ENCODE assay signal across 30 cellular contexts in the genomic region with DNA sequence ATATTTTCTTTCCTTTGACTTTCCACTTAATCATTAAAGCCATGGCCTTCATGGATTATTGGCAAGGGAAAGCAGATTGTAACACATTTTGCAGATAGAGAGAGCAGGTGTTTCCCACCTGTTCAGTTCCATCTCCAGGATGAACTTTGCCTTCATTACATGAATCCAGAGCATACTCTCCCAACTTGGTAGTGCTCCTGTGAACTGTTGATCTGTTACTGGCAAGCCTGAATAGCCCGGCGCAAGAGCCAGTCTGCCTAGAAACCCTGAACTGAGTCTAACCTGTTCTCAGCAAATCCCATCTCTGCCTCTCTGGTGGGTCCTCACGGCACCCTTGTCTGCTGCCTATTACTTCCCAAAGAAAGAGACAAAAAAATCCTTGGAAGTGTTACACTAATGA.
"Had no signal": no experiment of that assay in that cellular context is flagged by ENCODE, and none has a peak within 500 bp of the region (broad histone marks: within the 10 kb centered on the region; RNA-seq: fewer than 3 reads in every experiment).

No MANE protein-coding gene starts in this region.

- DNase-seq: colonic mucosa; effector CD8-positive, alpha-beta T cell; endodermal cell; foreskin melanocyte; glutamatergic neuron; heart right ventricle; hippocampal formation; left cardiac atrium; left ventricle myocardium inferior; natural killer cell; sigmoid colon; spleen; stimulated activated CD4-positive, alpha-beta T cell treated with anti-CD3 and anti-CD28 coated beads, Interleukin-4, amount 100 ng/mL, for 4 hours; stimulated activated naive CD8-positive, alpha-beta T cell treated with anti-CD3 and anti-CD28 coated beads, Interleukin-15, Interleukin-2, amounts not matched to agents 100 U/mL and 50 U/mL, for 24 hours; substantia nigra; upper lobe of left lung had no signal

- H3K27me3 Mint-ChIP-seq: dendritic cell treated with granulocyte-macrophage colony-stimulating factor and Interleukin-4, amounts not matched to agents 40 ng/mL and 50 ng/mL, for 4 days had no signal

- H3K36me3 Mint-ChIP-seq: memory B cell; natural killer cell; stimulated activated memory B cell treated with anti-CD40 and anti-IgM and Interleukin-4, amounts not matched to agents 10 μg/mL and 1 μg/mL and 100 μg/mL, for 72 hours had no signal

- H3K9me3 Mint-ChIP-seq: dendritic cell treated with granulocyte-macrophage colony-stimulating factor and Interleukin-4, amounts not matched to agents 40 ng/mL and 50 ng/mL, for 4 days; memory B cell; natural killer cell had no signal

- H3K27ac Mint-ChIP-seq: dendritic cell treated with granulocyte-macrophage colony-stimulating factor and Interleukin-4, amounts not matched to agents 40 ng/mL and 50 ng/mL, for 4 days; endodermal cell; memory B cell; natural killer cell; stimulated activated memory B cell treated with anti-CD40 and anti-IgM and Interleukin-4, amounts not matched to agents 10 μg/mL and 1 μg/mL and 100 μg/mL, for 72 hours had no signal

- H3K27me3 ChIP-seq: colonic mucosa, esophagus muscularis mucosa, heart right ventricle, neutrophil, right atrium auricular region, sigmoid colon, spleen, tibial nerve, upper lobe of left lung had no signal

- H3K36me3 ChIP-seq: colonic mucosa, esophagus muscularis mucosa, heart right ventricle, left ventricle myocardium inferior, neutrophil, prostate gland, right atrium auricular region, sigmoid colon, spleen, thoracic aorta, tibial nerve, upper lobe of left lung had no signal

- H3K4me1 Mint-ChIP-seq: memory B cell; stimulated activated memory B cell treated with anti-CD40 and anti-IgM and Interleukin-4, amounts not matched to agents 10 μg/mL and 1 μg/mL and 100 μg/mL, for 72 hours had no signal

- H3K4me3 ChIP-seq: colonic mucosa, esophagus muscularis mucosa, heart right ventricle, left ventricle myocardium inferior, lung, prostate gland, right atrium auricular region, sigmoid colon, spleen, thoracic aorta, tibial nerve, upper lobe of left lung had no signal

- H3K9me3 ChIP-seq: colonic mucosa, esophagus muscularis mucosa, heart right ventricle, left ventricle myocardium inferior, neutrophil, prostate gland, right atrium auricular region, sigmoid colon, spleen, thoracic aorta, tibial nerve, upper lobe of left lung had no signal

- FAIRE-seq: endothelial cell of umbilical vein, islet of Langerhans, urothelium cell line had no signal

- ATAC-seq: heart right ventricle; left cardiac atrium; natural killer cell; stimulated activated memory B cell treated with anti-CD40 and anti-IgM and Interleukin-4, amounts not matched to agents 10 μg/mL and 1 μg/mL and 100 μg/mL, for 72 hours; stimulated activated naive CD8-positive, alpha-beta T cell treated with anti-CD3 and anti-CD28 coated beads, Interleukin-15, Interleukin-2, amounts not matched to agents 100 U/mL and 50 U/mL, for 24 hours had no signal

- H3K4me1 ChIP-seq: colonic mucosa, parathyroid adenoma had no signal

- H3K4me3 Mint-ChIP-seq: dendritic cell treated with granulocyte-macrophage colony-stimulating factor and Interleukin-4, amounts not matched to agents 40 ng/mL and 50 ng/mL, for 4 days; endodermal cell; memory B cell; natural killer cell; stimulated activated memory B cell treated with anti-CD40 and anti-IgM and Interleukin-4, amounts not matched to agents 10 μg/mL and 1 μg/mL and 100 μg/mL, for 72 hours had no signal

- H3K27ac ChIP-seq: colonic mucosa, esophagus muscularis mucosa, heart right ventricle, left ventricle myocardium inferior, neutrophil, parathyroid adenoma, prostate gland, right atrium auricular region, sigmoid colon, spleen, thoracic aorta, tibial nerve, upper lobe of left lung had no signal
